Comparison of ENCODE assay signal across 8 cellular contexts in genomic region chr12:6925543-6926279, GRCh38. TPM values are rescaled to one million over a fixed set of nuclear protein-coding genes. Genes with fewer than 3 reads are reported as not detected.
DNase-seq lines count a peak whose midpoint lies in the region; ATAC-seq, FAIRE-seq and TF ChIP-seq lines count a peak whose summit lies in the region.

No MANE protein-coding gene starts in this region.

- H3K79me2 ChIP-seq in GM23248 (ENCODE audit: insufficient read depth) (peaks cover 36% of the 10 kb centered on the region), HepG2 (ENCODE audit: insufficient read depth, low read length) (peaks cover 20% of the 10 kb centered on the region)

- POLR2A ChIA-PET in HepG2 (lab: Yijun Ruan, JAX), result interaction anchor here (1.0 to 3.8 kb wide), 15 partner anchors 9 to 183 kb away, joined by 3 to 55 read pairs (median 8); partner anchors contain the start of genes C12orf57, LPCAT3, RNU7-1 and SPSB2

- no peaks in the 10 kb centered on the region for H3K9me3 ChIP-seq in GM23248 (ENCODE audit: low read depth)
- no peaks in the 10 kb centered on the region for H3K9me3 ChIP-seq in ectodermal cell (ENCODE audit: control insufficient read depth, low read length)
- no peaks in the 10 kb centered on the region for H3K9me3 ChIP-seq in HepG2 (ENCODE audit: low read length)

- BruUV-seq in HepG2 (replicated peaks; lab: Mats Ljungman, UMichigan), result no TSS peak

- in situ Hi-C loops in GM23248 (cut with MboI), result no loop called here
- in situ Hi-C loops in HepG2 (cut with HindIII; ENCODE audit: extremely low pct_ligation_motif_present, low pct_unique_long_range_greater_than_20kb), result no loop called here

- intact Hi-C loops in HepG2 (cut with micrococcal nuclease; ENCODE audit: unreplicated experiment), result loop anchor here (2.0 to 5.0 kb wide), 2 partner anchors 13 to 187 kb away; no protein-coding TSS in a partner anchor

- peak; percentile 43 for FAIRE-seq in HepG2 (lab: Jason Lieb, UNC)

- peak overlapping the region; percentile 85 for H3K27ac ChIP-seq in GM23248
- peak overlapping the region; percentile 92 for H3K27ac ChIP-seq in ectodermal cell (ENCODE audit: insufficient read depth, low read depth, low read length, poor library complexity, severe bottlenecking)
- no peak overlapping the region for H3K27ac ChIP-seq in HepG2 (ENCODE audit: extremely low read length, insufficient read depth, low read length)
- peak overlapping the region; percentile 92 for H3K27ac ChIP-seq in temporal lobe (ENCODE audit: low read depth, low read length)

- no peaks in the 10 kb centered on the region for H3K9me3 Mint-ChIP-seq in activated naive CD4-positive, alpha-beta T cell treated with anti-CD3 and anti-CD28 coated beads, Interleukin-2, amount 50 U/mL, for 72 hours

- peaks cover 6 to 13% of the 10 kb centered on the region in 2 donors for H3K36me3 Mint-ChIP-seq in activated naive CD4-positive, alpha-beta T cell treated with anti-CD3 and anti-CD28 coated beads, Interleukin-2, amount 50 U/mL, for 72 hours

- DNase-seq in GM23248 (peak; percentile 92), HepG2 (ENCODE audit: low spot score) (no peak)
- no peak for DNase-seq in stimulated activated CD8-positive, alpha-beta memory T cell treated with anti-CD3 and anti-CD28 coated beads, Interleukin-4, amount 100 ng/mL, for 48 hours
- DNase-seq in activated naive CD4-positive, alpha-beta T cell treated with anti-CD3 and anti-CD28 coated beads, Interleukin-2, amount 50 U/mL, for 72 hours (ENCODE audit: low spot score in 2 of 2), result no peak

- WGBS in GM23248 (ENCODE audit: low coverage in 1 of 2, low lambda C conversion rate in 2 of 2, missing lambda C conversion rate in 2 of 2), 2 experiments, result 1 to 5% methylated on average over 8 of the region's 8 CpGs
- WGBS in ectodermal cell, 2 experiments, result 5% methylated on average over 8 of the region's 8 CpGs
- whole genome bisulfite sequencing in HepG2 (ENCODE audit: low lambda C conversion rate), result 32% methylated on average over 7 of the region's 8 CpGs

- no peak for TF ChIP-seq EP300 in HepG2 (IDR thresholded peaks at IDR 0.05; ENCODE audit: low read depth in 2 of 2, low read length in 2 of 2)
- no peak for TF ChIP-seq EP300 in HepG2 (CRISPR knock-in tag; IDR thresholded peaks at IDR 0.05; ENCODE audit: borderline replicate concordance)

- H4K20me1 ChIP-seq in GM23248 (ENCODE audit: insufficient read depth), result 0 out of 2 replicates have a peak, but pooled peaks cover under 1% of the 10 kb centered on the region
- no peaks in the 10 kb centered on the region for H4K20me1 ChIP-seq in HepG2 (ENCODE audit: insufficient read depth, low read length)

- H3K4me2 ChIP-seq in GM23248 (ENCODE audit: unreplicated experiment), result peak overlapping the region; percentile 99
- H3K4me2 ChIP-seq in HepG2 (ENCODE audit: low read depth, low read length), result peak overlapping the region; percentile 80

- H2AFZ ChIP-seq in GM23248 (peak overlapping the region; percentile 86), HepG2 (ENCODE audit: low read length) (no peak overlapping the region)

- H3K27me3 ChIP-seq in GM23248 (replicated peaks; ENCODE audit: insufficient read depth) (no peaks in the 10 kb centered on the region), ectodermal cell (ENCODE audit: control insufficient read depth, insufficient read depth, low read length, poor library complexity, severe bottlenecking) (no peaks in the 10 kb centered on the region), HepG2 (ENCODE audit: control insufficient read depth in 1 of 2, insufficient read depth in 2 of 2, low read length in 2 of 2) (no peaks in the 10 kb centered on the region; a peak in 1 of 5 replicates)

- peaks cover 35% of the 10 kb centered on the region for H3F3A ChIP-seq in GM23248 (ENCODE audit: insufficient read depth)

- no peak; a peak in 1 of 4 replicates for TF ChIP-seq POLR2A in HepG2 (IDR thresholded peaks at IDR 0.05; ENCODE audit: insufficient read depth in 1 of 2, low read depth in 2 of 2, low read length in 2 of 2)

- peak overlapping the region in 1 of 2 donors; percentile 92 for H3K27ac Mint-ChIP-seq in activated naive CD4-positive, alpha-beta T cell treated with anti-CD3 and anti-CD28 coated beads, Interleukin-2, amount 50 U/mL, for 72 hours

- H3K9ac ChIP-seq in GM23248, result peak overlapping the region; percentile 91
- H3K9ac ChIP-seq in HepG2 (ENCODE audit: insufficient read depth, low read depth, low read length), result 0 out of 2 replicates have a peak overlapping the region, but pooled peaks have one; percentile 13

- CTCF ChIA-PET in HepG2 (lab: Yijun Ruan, JAX; ENCODE audit: low intra/inter-chr PET ratio, low total read pairs), result no interaction called here

- H3K36me3 ChIP-seq in GM23248 (ENCODE audit: low read depth) (no peaks in the 10 kb centered on the region), ectodermal cell (ENCODE audit: control insufficient read depth, insufficient read depth, low read length) (peaks cover 12% of the 10 kb centered on the region), HepG2 (replicated peaks in 1 of 2; ENCODE audit: control insufficient read depth in 1 of 2, insufficient read depth in 2 of 2, low read length in 2 of 2) (peaks cover 0 to 12% of the 10 kb centered on the region in 2 experiments; a peak in 3 of 5 replicates)

- no peak for TF ChIP-seq CTCF in HepG2 (CRISPR knock-in tag; IDR thresholded peaks at IDR 0.05)

- H3K4me1 ChIP-seq in GM23248 (ENCODE audit: insufficient read depth) (peaks cover 40% of the 10 kb centered on the region), ectodermal cell (ENCODE audit: control insufficient read depth, insufficient read depth, low read length) (peaks cover 36% of the 10 kb centered on the region), HepG2 (ENCODE audit: insufficient read depth, low read length) (peaks cover 51% of the 10 kb centered on the region)

- TF ChIP-seq RAD21 in HepG2 (CRISPR knock-in tag; IDR thresholded peaks at IDR 0.05), result no peak

- H3K9me2 ChIP-seq in GM23248 (ENCODE audit: insufficient read depth), result no peaks in the 10 kb centered on the region

- peak; percentile 26 for ATAC-seq in HepG2
- no peak for ATAC-seq in HG02798 (IDR thresholded peaks at IDR 0.05; ENCODE audit: poor library complexity, unreplicated experiment)
- ATAC-seq in activated naive CD4-positive, alpha-beta T cell treated with anti-CD3 and anti-CD28 coated beads, Interleukin-2, amount 50 U/mL, for 72 hours, result no peak

- peak overlapping the region; percentile 93 for H3K4me3 ChIP-seq in GM23248
- H3K4me3 ChIP-seq in ectodermal cell (ENCODE audit: insufficient read depth, low read depth, low read length), result peak overlapping the region; percentile 69
- peak overlapping the region in 2 of 3 experiments; percentile 17 to 64; a peak in 3 of 6 replicates for H3K4me3 ChIP-seq in HepG2 (replicated peaks in 1 of 3; ENCODE audit: insufficient read depth in 1 of 3, low read depth in 2 of 3, low read length in 3 of 3)

RNA-seq across cellular contexts. Expression of gene ATN1, which starts 2.0 kb away (rescaled TPM):
- total RNA-seq in GM23248 (2014; rRNA removed; shearing (Covaris generic)), result 6.5 and 8.7 TPM in 2 replicates
- polyA plus RNA-seq in GM23248 (2016; fragmentation: Nextera tagmentation; extraction: Ambion mirVana) (13.3 and 14.7 TPM in 2 replicates), HepG2 (2011; rRNA removed) (8.6 and 10.7 TPM in 2 replicates)
- polyA plus RNA-seq in PFSK-1 (2012; ENCODE audit: insufficient read length, low read depth), result 115 TPM
- polyA plus RNA-seq in ectodermal cell (2013, experiment 1 of 4), result 138 TPM
- 139 TPM for polyA plus RNA-seq in ectodermal cell (2013, experiment 2 of 4)
- polyA plus RNA-seq in ectodermal cell (2013, experiment 3 of 4), result 126 TPM
- 147 TPM for polyA plus RNA-seq in ectodermal cell (2013, experiment 4 of 4)
- total RNA-seq in HepG2 (2016; rRNA removed; fragmentation: Illumina TruSeq; extraction: Trizol) (2.1 TPM in 2 replicates), temporal lobe (34.2 TPM)
- 0.97 and 1.4 TPM in 2 replicates for total RNA-seq in HepG2 (2016; cell fraction: cytosol; rRNA removed; fragmentation: Illumina TruSeq; extraction: Trizol; ENCODE audit: low read depth)
- total RNA-seq in HepG2 (2016; cell fraction: insoluble cytoplasmic fraction; rRNA removed; fragmentation: Illumina TruSeq; extraction: Trizol), result 1.8 and 2.3 TPM in 2 replicates
- 3.1 and 3.4 TPM in 2 replicates for total RNA-seq in HepG2 (2016; cell fraction: membrane; rRNA removed; fragmentation: Illumina TruSeq; extraction: Trizol)
- total RNA-seq in HepG2 (2016; cell fraction: nucleus; rRNA removed; fragmentation: Illumina TruSeq; extraction: Trizol), result 3.3 and 4.6 TPM in 2 replicates
- 3.5 and 4.5 TPM in 2 replicates for polyA plus RNA-seq in HepG2 (2011; cell fraction: cytosol; rRNA removed)
- polyA plus RNA-seq in HepG2 (2011; cell fraction: nucleus; rRNA removed), result 50.2 and 56.9 TPM in 2 replicates
- polyA plus RNA-seq in HepG2 (2012), result 20.6 and 31.4 TPM in 2 replicates
- polyA plus RNA-seq in HepG2 (2016; cell fraction: cytosol; fragmentation: Illumina TruSeq; extraction: Trizol; ENCODE audit: low read depth), result 8.7 and 9.0 TPM in 2 replicates
- 13.6 and 21.5 TPM in 2 replicates for polyA plus RNA-seq in HepG2 (2016; cell fraction: insoluble cytoplasmic fraction; fragmentation: Illumina TruSeq; extraction: Trizol; ENCODE audit: low read depth)
- 11.0 and 15.3 TPM in 2 replicates for polyA plus RNA-seq in HepG2 (2016; cell fraction: membrane; fragmentation: Illumina TruSeq; extraction: Trizol; ENCODE audit: low read depth)
- polyA plus RNA-seq in HepG2 (2016; cell fraction: nucleus; fragmentation: Illumina TruSeq; extraction: Trizol; ENCODE audit: insufficient read depth, low read depth), result 41.0 and 44.9 TPM in 2 replicates
- 13.5 and 19.8 TPM in 2 replicates for polyA minus RNA-seq in HepG2 (2011; rRNA and poly(A)+ RNA removed; ENCODE audit: low replicate concordance)
- polyA minus RNA-seq in HepG2 (2011; cell fraction: cytosol; rRNA and poly(A)+ RNA removed), result 10.4 and 11.3 TPM in 2 replicates
- 11.7 and 14.7 TPM in 2 replicates for polyA minus RNA-seq in HepG2 (2011; cell fraction: nucleus; rRNA and poly(A)+ RNA removed)
- total RNA-seq in activated naive CD4-positive, alpha-beta T cell treated with anti-CD3 and anti-CD28 coated beads, Interleukin-2, amount 50 U/mL, for 72 hours, result 10 to 100 TPM; 29.9 to 73.5 TPM

RNA-seq across cellular contexts. Expression of gene ENO2, which starts 11.3 kb away (rescaled TPM):
- 10.1 and 16.3 TPM in 2 replicates for total RNA-seq in GM23248 (2014; rRNA removed; shearing (Covaris generic))
- 32.8 and 34.2 TPM in 2 replicates for polyA plus RNA-seq in GM23248 (2016; fragmentation: Nextera tagmentation; extraction: Ambion mirVana)
- 40.0 TPM for polyA plus RNA-seq in PFSK-1 (2012; ENCODE audit: insufficient read length, low read depth)
- polyA plus RNA-seq in ectodermal cell (2013, experiment 1 of 4), result 136 TPM
- polyA plus RNA-seq in ectodermal cell (2013, experiment 2 of 4), result 142 TPM
- polyA plus RNA-seq in ectodermal cell (2013, experiment 3 of 4), result 97.0 TPM
- 113 TPM for polyA plus RNA-seq in ectodermal cell (2013, experiment 4 of 4)
- 15.9 and 19.3 TPM in 2 replicates for total RNA-seq in HepG2 (2016; rRNA removed; fragmentation: Illumina TruSeq; extraction: Trizol)
- 5.8 and 6.3 TPM in 2 replicates for total RNA-seq in HepG2 (2016; cell fraction: cytosol; rRNA removed; fragmentation: Illumina TruSeq; extraction: Trizol; ENCODE audit: low read depth)
- total RNA-seq in HepG2 (2016; cell fraction: insoluble cytoplasmic fraction; rRNA removed; fragmentation: Illumina TruSeq; extraction: Trizol), result 12.7 and 19.8 TPM in 2 replicates
- 7.9 and 8.5 TPM in 2 replicates for total RNA-seq in HepG2 (2016; cell fraction: membrane; rRNA removed; fragmentation: Illumina TruSeq; extraction: Trizol)
- 21.7 and 25.4 TPM in 2 replicates for total RNA-seq in HepG2 (2016; cell fraction: nucleus; rRNA removed; fragmentation: Illumina TruSeq; extraction: Trizol)
- 136 and 144 TPM in 2 replicates for polyA plus RNA-seq in HepG2 (2011; rRNA removed)
- polyA plus RNA-seq in HepG2 (2011; cell fraction: cytosol; rRNA removed), result 105 and 112 TPM in 2 replicates
- polyA plus RNA-seq in HepG2 (2011; cell fraction: nucleus; rRNA removed), result 451 and 486 TPM in 2 replicates
- 102 and 116 TPM in 2 replicates for polyA plus RNA-seq in HepG2 (2012)
- polyA plus RNA-seq in HepG2 (2016; cell fraction: cytosol; fragmentation: Illumina TruSeq; extraction: Trizol; ENCODE audit: low read depth), result 3.6 and 3.8 TPM in 2 replicates
- polyA plus RNA-seq in HepG2 (2016; cell fraction: insoluble cytoplasmic fraction; fragmentation: Illumina TruSeq; extraction: Trizol; ENCODE audit: low read depth), result 18.2 and 20.1 TPM in 2 replicates
- 7.1 and 7.2 TPM in 2 replicates for polyA plus RNA-seq in HepG2 (2016; cell fraction: membrane; fragmentation: Illumina TruSeq; extraction: Trizol; ENCODE audit: low read depth)
- 89.6 and 99.9 TPM in 2 replicates for polyA plus RNA-seq in HepG2 (2016; cell fraction: nucleus; fragmentation: Illumina TruSeq; extraction: Trizol; ENCODE audit: insufficient read depth, low read depth)
- 23.5 and 92.8 TPM in 2 replicates for polyA minus RNA-seq in HepG2 (2011; rRNA and poly(A)+ RNA removed; ENCODE audit: low replicate concordance)
- polyA minus RNA-seq in HepG2 (2011; cell fraction: cytosol; rRNA and poly(A)+ RNA removed), result 35.6 and 39.9 TPM in 2 replicates
- 44.7 and 52.6 TPM in 2 replicates for polyA minus RNA-seq in HepG2 (2011; cell fraction: nucleus; rRNA and poly(A)+ RNA removed)
- total RNA-seq in temporal lobe, result 164 TPM
- total RNA-seq in activated naive CD4-positive, alpha-beta T cell treated with anti-CD3 and anti-CD28 coated beads, Interleukin-2, amount 50 U/mL, for 72 hours, result 100 to 1,000 TPM; 264 to 314 TPM

RNA-seq across cellular contexts. Expression of gene RNU7-1, which starts 17.9 kb away (rescaled TPM):
- total RNA-seq in GM23248 (2014; rRNA removed; shearing (Covaris generic)), result not detected in 2 replicates
- not detected in 2 replicates for polyA plus RNA-seq in GM23248 (2016; fragmentation: Nextera tagmentation; extraction: Ambion mirVana)
- polyA plus RNA-seq in PFSK-1 (2012; ENCODE audit: insufficient read length, low read depth), result not detected
- not detected for polyA plus RNA-seq in ectodermal cell (2013, experiment 1 of 4)
- not detected for polyA plus RNA-seq in ectodermal cell (2013, experiment 2 of 4)
- not detected for polyA plus RNA-seq in ectodermal cell (2013, experiment 3 of 4)
- not detected for polyA plus RNA-seq in ectodermal cell (2013, experiment 4 of 4)
- not detected in 2 replicates for total RNA-seq in HepG2 (2016; rRNA removed; fragmentation: Illumina TruSeq; extraction: Trizol)
- not detected in 2 replicates for total RNA-seq in HepG2 (2016; cell fraction: cytosol; rRNA removed; fragmentation: Illumina TruSeq; extraction: Trizol; ENCODE audit: low read depth)
- total RNA-seq in HepG2 (2016; cell fraction: insoluble cytoplasmic fraction; rRNA removed; fragmentation: Illumina TruSeq; extraction: Trizol), result not detected in 2 replicates
- not detected in 2 replicates for total RNA-seq in HepG2 (2016; cell fraction: membrane; rRNA removed; fragmentation: Illumina TruSeq; extraction: Trizol)
- total RNA-seq in HepG2 (2016; cell fraction: nucleus; rRNA removed; fragmentation: Illumina TruSeq; extraction: Trizol), result not detected in 2 replicates
- polyA plus RNA-seq in HepG2 (2011; rRNA removed), result not detected in 2 replicates
- not detected in 2 replicates for polyA plus RNA-seq in HepG2 (2011; cell fraction: cytosol; rRNA removed)
- polyA plus RNA-seq in HepG2 (2011; cell fraction: nucleus; rRNA removed), result not detected in 2 replicates
- polyA plus RNA-seq in HepG2 (2012), result not detected in 2 replicates
- polyA plus RNA-seq in HepG2 (2016; cell fraction: cytosol; fragmentation: Illumina TruSeq; extraction: Trizol; ENCODE audit: low read depth), result not detected in 2 replicates
- not detected in 2 replicates for polyA plus RNA-seq in HepG2 (2016; cell fraction: insoluble cytoplasmic fraction; fragmentation: Illumina TruSeq; extraction: Trizol; ENCODE audit: low read depth)
- not detected in 2 replicates for polyA plus RNA-seq in HepG2 (2016; cell fraction: membrane; fragmentation: Illumina TruSeq; extraction: Trizol; ENCODE audit: low read depth)
- polyA plus RNA-seq in HepG2 (2016; cell fraction: nucleus; fragmentation: Illumina TruSeq; extraction: Trizol; ENCODE audit: insufficient read depth, low read depth), result not detected in 2 replicates
- not detected in 2 replicates for polyA minus RNA-seq in HepG2 (2011; rRNA and poly(A)+ RNA removed; ENCODE audit: low replicate concordance)
- not detected in 2 replicates for polyA minus RNA-seq in HepG2 (2011; cell fraction: cytosol; rRNA and poly(A)+ RNA removed)
- not detected in 2 replicates for polyA minus RNA-seq in HepG2 (2011; cell fraction: nucleus; rRNA and poly(A)+ RNA removed)
- not detected for total RNA-seq in temporal lobe
- total RNA-seq in activated naive CD4-positive, alpha-beta T cell treated with anti-CD3 and anti-CD28 coated beads, Interleukin-2, amount 50 U/mL, for 72 hours, result not detected

RNA-seq across cellular contexts. Expression of gene C12orf57, which starts 18.1 kb away (rescaled TPM):
- 261 and 264 TPM in 2 replicates for total RNA-seq in GM23248 (2014; rRNA removed; shearing (Covaris generic))
- 247 and 257 TPM in 2 replicates for polyA plus RNA-seq in GM23248 (2016; fragmentation: Nextera tagmentation; extraction: Ambion mirVana)
- 315 TPM for polyA plus RNA-seq in PFSK-1 (2012; ENCODE audit: insufficient read length, low read depth)
- polyA plus RNA-seq in ectodermal cell (2013, experiment 1 of 4), result 290 TPM
- 288 TPM for polyA plus RNA-seq in ectodermal cell (2013, experiment 2 of 4)
- polyA plus RNA-seq in ectodermal cell (2013, experiment 3 of 4), result 271 TPM
- polyA plus RNA-seq in ectodermal cell (2013, experiment 4 of 4), result 291 TPM
- 84.0 and 89.7 TPM in 2 replicates for total RNA-seq in HepG2 (2016; rRNA removed; fragmentation: Illumina TruSeq; extraction: Trizol)
- 98.3 and 102 TPM in 2 replicates for total RNA-seq in HepG2 (2016; cell fraction: cytosol; rRNA removed; fragmentation: Illumina TruSeq; extraction: Trizol; ENCODE audit: low read depth)
- 84.2 and 105 TPM in 2 replicates for total RNA-seq in HepG2 (2016; cell fraction: insoluble cytoplasmic fraction; rRNA removed; fragmentation: Illumina TruSeq; extraction: Trizol)
- total RNA-seq in HepG2 (2016; cell fraction: membrane; rRNA removed; fragmentation: Illumina TruSeq; extraction: Trizol), result 106 and 113 TPM in 2 replicates
- 42.1 and 43.4 TPM in 2 replicates for total RNA-seq in HepG2 (2016; cell fraction: nucleus; rRNA removed; fragmentation: Illumina TruSeq; extraction: Trizol)
- polyA plus RNA-seq in HepG2 (2011; rRNA removed), result 287 and 302 TPM in 2 replicates
- 405 and 458 TPM in 2 replicates for polyA plus RNA-seq in HepG2 (2011; cell fraction: cytosol; rRNA removed)
- polyA plus RNA-seq in HepG2 (2011; cell fraction: nucleus; rRNA removed), result 151 and 164 TPM in 2 replicates
- 75.2 and 129 TPM in 2 replicates for polyA plus RNA-seq in HepG2 (2012)
- 86.1 and 87.7 TPM in 2 replicates for polyA plus RNA-seq in HepG2 (2016; cell fraction: cytosol; fragmentation: Illumina TruSeq; extraction: Trizol; ENCODE audit: low read depth)
- 98.5 and 104 TPM in 2 replicates for polyA plus RNA-seq in HepG2 (2016; cell fraction: insoluble cytoplasmic fraction; fragmentation: Illumina TruSeq; extraction: Trizol; ENCODE audit: low read depth)
- polyA plus RNA-seq in HepG2 (2016; cell fraction: membrane; fragmentation: Illumina TruSeq; extraction: Trizol; ENCODE audit: low read depth), result 96.1 and 98.2 TPM in 2 replicates
- polyA plus RNA-seq in HepG2 (2016; cell fraction: nucleus; fragmentation: Illumina TruSeq; extraction: Trizol; ENCODE audit: insufficient read depth, low read depth), result 57.2 and 57.4 TPM in 2 replicates
- 93.0 and 145 TPM in 2 replicates for polyA minus RNA-seq in HepG2 (2011; rRNA and poly(A)+ RNA removed; ENCODE audit: low replicate concordance)
- 36.8 and 41.7 TPM in 2 replicates for polyA minus RNA-seq in HepG2 (2011; cell fraction: cytosol; rRNA and poly(A)+ RNA removed)
- polyA minus RNA-seq in HepG2 (2011; cell fraction: nucleus; rRNA and poly(A)+ RNA removed), result 37.5 and 38.8 TPM in 2 replicates
- 276 TPM for total RNA-seq in temporal lobe
- 100 to 1,000 TPM; 229 to 609 TPM for total RNA-seq in activated naive CD4-positive, alpha-beta T cell treated with anti-CD3 and anti-CD28 coated beads, Interleukin-2, amount 50 U/mL, for 72 hours

RNA-seq across cellular contexts. Expression of gene LRRC23, which starts 21.1 kb away (rescaled TPM):
- 4.3 and 4.6 TPM in 2 replicates for total RNA-seq in GM23248 (2014; rRNA removed; shearing (Covaris generic))
- polyA plus RNA-seq in GM23248 (2016; fragmentation: Nextera tagmentation; extraction: Ambion mirVana), result 4.5 and 6.2 TPM in 2 replicates
- 7.9 TPM for polyA plus RNA-seq in PFSK-1 (2012; ENCODE audit: insufficient read length, low read depth)
- 5.5 TPM for polyA plus RNA-seq in ectodermal cell (2013, experiment 1 of 4)
- polyA plus RNA-seq in ectodermal cell (2013, experiment 2 of 4), result 6.6 TPM
- polyA plus RNA-seq in ectodermal cell (2013, experiment 3 of 4), result 6.2 TPM
- 8.2 TPM for polyA plus RNA-seq in ectodermal cell (2013, experiment 4 of 4)
- total RNA-seq in HepG2 (2016; rRNA removed; fragmentation: Illumina TruSeq; extraction: Trizol), result 6.0 and 6.7 TPM in 2 replicates
- 2.5 and 3.3 TPM in 2 replicates for total RNA-seq in HepG2 (2016; cell fraction: cytosol; rRNA removed; fragmentation: Illumina TruSeq; extraction: Trizol; ENCODE audit: low read depth)
- 5.1 and 7.7 TPM in 2 replicates for total RNA-seq in HepG2 (2016; cell fraction: insoluble cytoplasmic fraction; rRNA removed; fragmentation: Illumina TruSeq; extraction: Trizol)
- total RNA-seq in HepG2 (2016; cell fraction: membrane; rRNA removed; fragmentation: Illumina TruSeq; extraction: Trizol), result 5.0 and 6.0 TPM in 2 replicates
- 4.0 and 5.4 TPM in 2 replicates for total RNA-seq in HepG2 (2016; cell fraction: nucleus; rRNA removed; fragmentation: Illumina TruSeq; extraction: Trizol)
- polyA plus RNA-seq in HepG2 (2011; rRNA removed), result 6.2 and 7.8 TPM in 2 replicates
- 5.2 TPM in 2 replicates for polyA plus RNA-seq in HepG2 (2011; cell fraction: cytosol; rRNA removed)
- polyA plus RNA-seq in HepG2 (2011; cell fraction: nucleus; rRNA removed), result 14.3 and 20.8 TPM in 2 replicates
- polyA plus RNA-seq in HepG2 (2012), result 5.3 and 6.9 TPM in 2 replicates
- polyA plus RNA-seq in HepG2 (2016; cell fraction: cytosol; fragmentation: Illumina TruSeq; extraction: Trizol; ENCODE audit: low read depth), result 3.0 and 3.1 TPM in 2 replicates
- polyA plus RNA-seq in HepG2 (2016; cell fraction: insoluble cytoplasmic fraction; fragmentation: Illumina TruSeq; extraction: Trizol; ENCODE audit: low read depth), result 6.4 and 8.2 TPM in 2 replicates
- polyA plus RNA-seq in HepG2 (2016; cell fraction: membrane; fragmentation: Illumina TruSeq; extraction: Trizol; ENCODE audit: low read depth), result 5.2 TPM in 2 replicates
- polyA plus RNA-seq in HepG2 (2016; cell fraction: nucleus; fragmentation: Illumina TruSeq; extraction: Trizol; ENCODE audit: insufficient read depth, low read depth), result 7.8 and 11.0 TPM in 2 replicates
- polyA minus RNA-seq in HepG2 (2011; rRNA and poly(A)+ RNA removed; ENCODE audit: low replicate concordance), result 5.6 and 8.7 TPM in 2 replicates
- polyA minus RNA-seq in HepG2 (2011; cell fraction: cytosol; rRNA and poly(A)+ RNA removed), result 1.3 and 2.2 TPM in 2 replicates
- 9.1 and 14.9 TPM in 2 replicates for polyA minus RNA-seq in HepG2 (2011; cell fraction: nucleus; rRNA and poly(A)+ RNA removed)
- 7.1 TPM for total RNA-seq in temporal lobe
- total RNA-seq in activated naive CD4-positive, alpha-beta T cell treated with anti-CD3 and anti-CD28 coated beads, Interleukin-2, amount 50 U/mL, for 72 hours, result 10 to 100 TPM in 1 of 2 donors, 1 to 10 TPM in 1; 4.0 to 10.7 TPM

Comparison
In these comparisons a context has a peak if more than half of its experiments do, and no peak if none do; other contexts are left out.
1. H3K4me3 ChIP-seq: peak in every context shown above with its lines; median percentile 93 in GM23248; 69 in ectodermal cell; 40 in HepG2.